ENCODE assay signal across 8 cellular contexts in genomic region chr18:67417864-67418523, GRCh38.
A peak's percentile ranks its signal among the peaks of the same experiment; 100 is the strongest.
DNase-seq lines count a peak whose midpoint lies in the region; ATAC-seq and TF ChIP-seq lines count a peak whose summit lies in the region.

No MANE protein-coding gene starts in this region.

- in situ Hi-C loops in Caki2 (cut with HindIII; ENCODE audit: low pct_unique_long_range_greater_than_20kb, low sequenced_read_pairs), result no loop called here

- no peak for TF ChIP-seq POLR2A in esophagus muscularis mucosa (IDR thresholded peaks at IDR 0.05; ENCODE audit: low read depth)

- H3K4me3 ChIP-seq in esophagus muscularis mucosa, result peak overlapping the region; percentile 13 to 48 (median 36)
- H3K4me3 ChIP-seq in skeletal muscle satellite cell (ENCODE audit: low read length), result peak overlapping the region; percentile 61

- TF ChIP-seq EP300 in esophagus muscularis mucosa (IDR thresholded peaks at IDR 0.05), result no peak

- H3K27me3 ChIP-seq in esophagus muscularis mucosa (no peaks in the 10 kb centered on the region), skeletal muscle satellite cell (ENCODE audit: control insufficient read depth, insufficient read depth, low read length) (no peaks in the 10 kb centered on the region)

- DNase-seq in Caki2 (ENCODE audit: low read depth), result peak; percentile 63
- peak; percentile 9 for DNase-seq in SW480 (ENCODE audit: low spot score)
- DNase-seq in esophagus muscularis mucosa (ENCODE audit: extremely low spot score), result no peak
- DNase-seq in NCI-H1417 treated with DMSO at 0.1 percent for 48 hours (lab: John Stamatoyannopoulos, UW), result no peak
- DNase-seq in NCI-H1105 (lab: John Stamatoyannopoulos, UW), result no peak

- no peak for TF ChIP-seq CTCF in esophagus muscularis mucosa (IDR thresholded peaks at IDR 0.05)

- peak overlapping the region; percentile 75 for H3K4me2 ChIP-seq in skeletal muscle satellite cell (ENCODE audit: low read length)

- ATAC-seq in GM19397 (IDR thresholded peaks at IDR 0.05; ENCODE audit: unreplicated experiment) (peak; percentile 95), HG03520 (IDR thresholded peaks at IDR 0.05; ENCODE audit: unreplicated experiment) (peak; percentile 85)

- H3K9ac ChIP-seq in skeletal muscle satellite cell (ENCODE audit: low read depth, low read length), result peak overlapping the region; percentile 50

- H3K4me1 ChIP-seq in esophagus muscularis mucosa, result no peaks in the 10 kb centered on the region
- peaks cover 9% of the 10 kb centered on the region for H3K4me1 ChIP-seq in skeletal muscle satellite cell (ENCODE audit: control insufficient read depth, insufficient read depth, low read length)

- H3K9me3 ChIP-seq in esophagus muscularis mucosa (no peaks in the 10 kb centered on the region), skeletal muscle satellite cell (replicated peaks; ENCODE audit: low read length) (no peaks in the 10 kb centered on the region)

- H3K27ac ChIP-seq in esophagus muscularis mucosa (replicated peaks in 1 of 4), result peak overlapping the region in 2 of 4 donors; percentile 35 to 41

- intact Hi-C loops in esophagus muscularis mucosa (cut with DNase I), result no loop called here

- no peaks in the 10 kb centered on the region for H3K36me3 ChIP-seq in esophagus muscularis mucosa
- H3K36me3 ChIP-seq in skeletal muscle satellite cell (ENCODE audit: insufficient read depth, low read length), result no peaks in the 10 kb centered on the region

- WGBS in esophagus muscularis mucosa, result 60% methylated on average over 6 of the region's 6 CpGs

Comparison
In these comparisons a context has a peak if more than half of its experiments do, and no peak if none do; other contexts are left out.
1. DNase-seq: peak in Caki2 (single experiment) and SW480 (single experiment); none in esophagus muscularis mucosa (single experiment), NCI-H1417 treated with DMSO at 0.1 percent for 48 hours (single experiment) and NCI-H1105 (single experiment).